ENCODE assay signal across 26 cellular contexts in the genomic region with DNA sequence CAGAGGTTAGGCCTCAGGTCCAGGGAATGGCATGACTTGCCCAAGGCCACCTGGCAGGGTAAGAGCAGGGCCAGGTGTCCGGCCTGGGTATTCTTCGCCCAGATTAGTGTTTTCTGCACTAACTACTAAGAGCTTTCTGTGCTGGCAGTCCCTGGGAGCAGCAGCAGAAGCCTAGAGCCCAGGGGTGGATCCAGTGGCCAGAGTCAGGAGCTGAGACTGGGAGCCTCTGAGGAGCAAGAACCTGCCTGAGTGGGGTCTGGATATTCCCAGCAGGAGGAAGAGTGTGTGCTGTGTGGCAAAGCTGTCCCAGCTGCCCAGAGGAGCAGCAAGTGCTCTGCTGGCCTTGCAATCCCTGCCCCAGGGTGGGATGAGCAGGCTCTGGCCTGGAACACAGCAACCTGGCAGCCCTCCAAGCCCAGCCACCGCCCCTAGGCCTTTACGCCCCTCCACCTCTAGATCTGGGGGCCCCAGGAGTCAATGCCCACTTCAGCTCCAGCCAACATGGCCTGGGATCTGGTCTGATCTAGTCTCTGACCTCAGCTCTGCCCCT. TPM values are rescaled to one million over a fixed set of nuclear protein-coding genes. Genes with fewer than 3 reads are reported as not detected.
A peak's percentile ranks its signal among the peaks of the same experiment; 100 is the strongest.
DNase-seq lines count a peak whose midpoint lies in the region; TF ChIP-seq lines count a peak whose summit lies in the region.
"Had no signal": no experiment of that assay in that cellular context is flagged by ENCODE, and none has a peak within 500 bp of the region (broad histone marks: within the 10 kb centered on the region; RNA-seq: fewer than 3 reads in every experiment).

No MANE protein-coding gene starts in this region.

- H3K36me3 Mint-ChIP-seq in activated CD4-positive, alpha-beta T cell treated with anti-CD3 and anti-CD28 coated beads, Interleukin-2, amount 10 ng/mL, durations not matched to agents 24 days and 14 days (ENCODE audit: low read depth): no peaks in the 10 kb centered on the region
- H3K36me3 Mint-ChIP-seq in progenitor cell of endocrine pancreas (ENCODE audit: insufficient read depth) (no peaks in the 10 kb centered on the region), immature natural killer cell (no peaks in the 10 kb centered on the region)
- H3K36me3 Mint-ChIP-seq: CD4-positive, alpha-beta memory T cell had no signal

- H2BK15ac ChIP-seq in neuronal stem cell (ENCODE audit: low read length): no peak overlapping the region

- H4K8ac ChIP-seq in neuronal stem cell (ENCODE audit: low read depth, low read length): no peak overlapping the region

- H2AK5ac ChIP-seq in neuronal stem cell (ENCODE audit: low read depth, low read length): no peak overlapping the region

- no peaks in the 10 kb centered on the region for H3K36me3 ChIP-seq in BE2C
- H3K36me3 ChIP-seq in neuronal stem cell (replicated peaks in 1 of 2; ENCODE audit: control insufficient read depth in 2 of 2, insufficient read depth in 2 of 2, low read length in 2 of 2): no peaks in the 10 kb centered on the region
- H3K36me3 ChIP-seq: HAP-1 had no signal

- H2BK12ac ChIP-seq in neuronal stem cell (ENCODE audit: low read length): no peak overlapping the region

- H3K14ac ChIP-seq in neuronal stem cell (ENCODE audit: low read length): peak overlapping the region; percentile 3

- no peaks in the 10 kb centered on the region for H3K9me3 Mint-ChIP-seq in activated CD4-positive, alpha-beta T cell treated with anti-CD3 and anti-CD28 coated beads, Interleukin-2, amount 10 ng/mL, durations not matched to agents 24 days and 14 days
- H3K9me3 Mint-ChIP-seq in progenitor cell of endocrine pancreas (ENCODE audit: low read depth) (no peaks in the 10 kb centered on the region), immature natural killer cell (no peaks in the 10 kb centered on the region)
- H3K9me3 Mint-ChIP-seq: CD4-positive, alpha-beta memory T cell had no signal

- no peaks in the 10 kb centered on the region for H3K9me3 ChIP-seq in BE2C
- no peaks in the 10 kb centered on the region for H3K9me3 ChIP-seq in neuronal stem cell (replicated peaks in 1 of 2; ENCODE audit: control insufficient read depth in 2 of 2, insufficient read depth in 1 of 2, low read depth in 1 of 2, low read length in 2 of 2)
- H3K9me3 ChIP-seq: HAP-1 had no signal

- no peak overlapping the region for H3K4me3 Mint-ChIP-seq in activated CD4-positive, alpha-beta T cell treated with anti-CD3 and anti-CD28 coated beads, Interleukin-2, amount 10 ng/mL, durations not matched to agents 24 days and 14 days
- H3K4me3 Mint-ChIP-seq in progenitor cell of endocrine pancreas (ENCODE audit: low read depth): no peak overlapping the region
- no peak overlapping the region for H3K4me3 Mint-ChIP-seq in immature natural killer cell
- H3K4me3 Mint-ChIP-seq: CD4-positive, alpha-beta memory T cell had no signal

- H3K9ac ChIP-seq in neuronal stem cell (ENCODE audit: low read depth, low read length, poor library complexity): no peak overlapping the region
- H3K9ac ChIP-seq: GM23248, KMS-11 had no signal

- no peak overlapping the region for H3K4me2 ChIP-seq in neuronal stem cell (ENCODE audit: insufficient read depth, low read length, poor library complexity, severe bottlenecking)
- H3K4me2 ChIP-seq: KMS-11 had no signal

- no peak overlapping the region for H3K27ac ChIP-seq in coronary artery
- no peak overlapping the region for H3K27ac ChIP-seq in neuronal stem cell (replicated peaks; ENCODE audit: low read length)
- H3K27ac ChIP-seq: GM23248, KMS-11 had no signal

- H2BK120ac ChIP-seq in neuronal stem cell (ENCODE audit: low read depth, low read length): no peak overlapping the region

- TF ChIP-seq CTCF in BE2C (IDR thresholded peaks at IDR 0.05; ENCODE audit: low read depth, low read length) (no peak), coronary artery (IDR thresholded peaks at IDR 0.05) (no peak), progenitor cell of endocrine pancreas (IDR thresholded peaks at IDR 0.05; ENCODE audit: unreplicated experiment) (no peak)

- DNase-seq in activated CD4-positive, alpha-beta T cell treated with anti-CD3 and anti-CD28 coated beads, Interleukin-2, amount 10 ng/mL, durations not matched to agents 24 days and 14 days: peak; percentile 42
- no peak for DNase-seq in activated CD4-positive, alpha-beta T cell treated with anti-CD3 and anti-CD28 coated beads, Interleukin-2, amount 50 U/mL, for 1 hour
- peak; percentile 44 for DNase-seq in BE2C
- DNase-seq in coronary artery (ENCODE audit: low spot score): peak; percentile 67
- DNase-seq in neuronal stem cell (ENCODE audit: low spot score): no peak
- DNase-seq in SKM-1 treated with dmso at 0.1 percent for 144 hours (lab: John Stamatoyannopoulos, UW; ENCODE audit: unreplicated experiment): no peak
- no peak for DNase-seq in progenitor cell of endocrine pancreas (ENCODE audit: low spot score, unreplicated experiment)
- no peak for DNase-seq in immature natural killer cell
- DNase-seq: 8988T, DMS53, EL, GM23248, NCI-H1417 treated with DMSO at 0.1 percent for 48 hours, NCI-H1930, NCI-H226, NCI-H524, NCI-H82 had no signal

- no peaks in the 10 kb centered on the region for H3K4me1 ChIP-seq in BE2C
- H3K4me1 ChIP-seq in neuronal stem cell (ENCODE audit: control insufficient read depth in 2 of 2, insufficient read depth in 1 of 2, low read depth in 1 of 2, low read length in 2 of 2): peaks cover 0 to 10% of the 10 kb centered on the region in 2 donors
- H3K4me1 ChIP-seq: HAP-1 had no signal

- no peaks in the 10 kb centered on the region for H3K4me1 Mint-ChIP-seq in activated CD4-positive, alpha-beta T cell treated with anti-CD3 and anti-CD28 coated beads, Interleukin-2, amount 10 ng/mL, durations not matched to agents 24 days and 14 days
- H3K4me1 Mint-ChIP-seq in progenitor cell of endocrine pancreas (ENCODE audit: low read depth) (peaks cover 3% of the 10 kb centered on the region), immature natural killer cell (peaks cover 0 to 4% of the 10 kb centered on the region in 2 donors)
- H3K4me1 Mint-ChIP-seq: CD4-positive, alpha-beta memory T cell had no signal

- no peaks in the 10 kb centered on the region for H3K27me3 Mint-ChIP-seq in activated CD4-positive, alpha-beta T cell treated with anti-CD3 and anti-CD28 coated beads, Interleukin-2, amount 10 ng/mL, durations not matched to agents 24 days and 14 days
- H3K27me3 Mint-ChIP-seq in progenitor cell of endocrine pancreas (no peaks in the 10 kb centered on the region), immature natural killer cell (ENCODE audit: low read depth in 3 of 3) (peaks cover 0 to 4% (median 2%) of the 10 kb centered on the region in 3 donors)
- H3K27me3 Mint-ChIP-seq: CD4-positive, alpha-beta memory T cell had no signal

- intact Hi-C loops in activated CD4-positive, alpha-beta T cell treated with anti-CD3 and anti-CD28 coated beads, Interleukin-2, amount 10 ng/mL, durations not matched to agents 24 days and 14 days (cut with micrococcal nuclease): no loop called here

- no peaks in the 10 kb centered on the region for H3K79me1 ChIP-seq in neuronal stem cell (ENCODE audit: low read depth, low read length)

- H3K4ac ChIP-seq in neuronal stem cell (ENCODE audit: low read length): no peak overlapping the region

- H3K27me3 ChIP-seq in BE2C: no peaks in the 10 kb centered on the region
- no peaks in the 10 kb centered on the region for H3K27me3 ChIP-seq in neuronal stem cell (ENCODE audit: control insufficient read depth in 3 of 3, insufficient read depth in 3 of 3, low read depth in 1 of 3, low read length in 3 of 3)

- H4K91ac ChIP-seq in neuronal stem cell (ENCODE audit: low read depth, low read length, poor library complexity): no peak overlapping the region

- no peak overlapping the region for H2AFZ ChIP-seq in neuronal stem cell (ENCODE audit: low read length)
- H2AFZ ChIP-seq: GM23248 had no signal

- no CpG with 5 or more reads among the region's 4 CpGs for WGBS in neuronal stem cell (ENCODE audit: extremely low coverage in 2 of 2, insufficient read length in 2 of 2, insufficient replicate concordance in 1 of 2), 2 donors

- H3K23ac ChIP-seq in neuronal stem cell (ENCODE audit: low read depth, low read length, poor library complexity): no peak overlapping the region

- no peak overlapping the region for H3K27ac Mint-ChIP-seq in activated CD4-positive, alpha-beta T cell treated with anti-CD3 and anti-CD28 coated beads, Interleukin-2, amount 10 ng/mL, durations not matched to agents 24 days and 14 days
- H3K27ac Mint-ChIP-seq in progenitor cell of endocrine pancreas: no peak overlapping the region
- no peak overlapping the region for H3K27ac Mint-ChIP-seq in immature natural killer cell
- H3K27ac Mint-ChIP-seq: CD4-positive, alpha-beta memory T cell had no signal

- H2BK5ac ChIP-seq in neuronal stem cell (ENCODE audit: low read length): no peak overlapping the region

- H3K4me3 ChIP-seq in BE2C (ENCODE audit: low read depth, low read length) (no peak overlapping the region), coronary artery (no peak overlapping the region), neuronal stem cell (ENCODE audit: low read length in 2 of 2) (no peak overlapping the region)
- H3K4me3 ChIP-seq: GM12878, GM23248, HAP-1 had no signal

- H3K18ac ChIP-seq in neuronal stem cell (ENCODE audit: low read length): peak overlapping the region; percentile 40

RNA-seq across cellular contexts. Expression of gene GPAT2, which starts 30.7 kb away (rescaled TPM):
- 20.4 and 22.6 TPM in 2 replicates for total RNA-seq in activated CD4-positive, alpha-beta T cell treated with anti-CD3 and anti-CD28 coated beads, Interleukin-2, amount 10 ng/mL, durations not matched to agents 24 days and 14 days
- not detected for polyA plus RNA-seq in BE2C (2012; ENCODE audit: insufficient read depth, insufficient read length, low read depth)
- polyA plus RNA-seq in neuronal stem cell (2013, experiment 1 of 2): 0.03 TPM
- polyA plus RNA-seq in neuronal stem cell (2013, experiment 2 of 2): 0.03 TPM
- not detected in 2 replicates for total RNA-seq in progenitor cell of endocrine pancreas
- 10 to 100 TPM in 1 of 3 donors, 1 to 10 TPM in 2; 4.2 to 11.3 (median 6.8) TPM for polyA plus RNA-seq in immature natural killer cell
- total RNA-seq: GM12878, HT-29, M059J, RPMI7951 had no signal

RNA-seq across cellular contexts. Expression of gene ADRA2B, which starts 50.9 kb away (rescaled TPM):
- total RNA-seq in activated CD4-positive, alpha-beta T cell treated with anti-CD3 and anti-CD28 coated beads, Interleukin-2, amount 10 ng/mL, durations not matched to agents 24 days and 14 days: 0.21 TPM in 2 replicates
- polyA plus RNA-seq in BE2C (2012; ENCODE audit: insufficient read depth, insufficient read length, low read depth): not detected
- 3.6 TPM for polyA plus RNA-seq in neuronal stem cell (2013, experiment 1 of 2)
- 3.7 TPM for polyA plus RNA-seq in neuronal stem cell (2013, experiment 2 of 2)
- 0.69 and 0.91 TPM in 2 replicates for total RNA-seq in progenitor cell of endocrine pancreas
- under 1 TPM in 1 of 3 donors, not detected in 2; 0.83 TPM for polyA plus RNA-seq in immature natural killer cell
- total RNA-seq: CD4-positive, alpha-beta memory T cell; GM23248; M059J; RPMI7951 had no signal
- polyA plus RNA-seq: AG04450; BJ; CD4-positive, alpha-beta memory T cell; GM23248 had no signal

Comparison
In these comparisons a context has a peak if more than half of its experiments do, and no peak if none do; other contexts are left out.
1. DNase-seq: peak in activated CD4-positive, alpha-beta T cell treated with anti-CD3 and anti-CD28 coated beads, Interleukin-2, amount 10 ng/mL, durations not matched to agents 24 days and 14 days (single experiment), BE2C (single experiment) and coronary artery (single experiment); none in activated CD4-positive, alpha-beta T cell treated with anti-CD3 and anti-CD28 coated beads, Interleukin-2, amount 50 U/mL, for 1 hour (single experiment), neuronal stem cell (single experiment), SKM-1 treated with dmso at 0.1 percent for 144 hours (single experiment), progenitor cell of endocrine pancreas (single experiment) and immature natural killer cell (0 of 3).
2. RNA of gene GPAT2, which starts 30.7 kb away (total RNA-seq): 20.4 to 22.6 TPM in activated CD4-positive, alpha-beta T cell treated with anti-CD3 and anti-CD28 coated beads, Interleukin-2, amount 10 ng/mL, durations not matched to agents 24 days and 14 days; not detected in progenitor cell of endocrine pancreas; every median in the first group is over 10 times any median in the second.